Comparison of ENCODE assay signal across 9 cellular contexts in the genomic region with DNA sequence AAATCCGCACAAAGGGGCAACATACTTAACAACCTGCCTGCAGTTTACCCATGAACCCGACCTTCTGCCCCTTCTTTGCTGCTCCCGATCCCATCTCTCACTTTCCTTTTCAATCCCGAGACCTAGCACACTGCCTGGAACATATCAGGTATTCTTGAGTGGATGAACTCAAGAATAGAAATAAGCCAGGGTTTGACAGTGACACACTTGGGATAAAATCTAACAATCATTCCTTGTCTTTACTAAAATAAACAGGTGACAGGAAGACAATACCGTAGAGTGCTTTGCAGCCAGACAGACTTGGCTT. TPM values are rescaled to one million over a fixed set of nuclear protein-coding genes. Genes with fewer than 3 reads are reported as not detected.
DNase-seq lines count a peak whose midpoint lies in the region; ATAC-seq and TF ChIP-seq lines count a peak whose summit lies in the region.
"Had no signal": no experiment of that assay in that cellular context is flagged by ENCODE, and none has a peak within 500 bp of the region (broad histone marks: within the 10 kb centered on the region; RNA-seq: fewer than 3 reads in every experiment).

No MANE protein-coding gene starts in this region.

- DNase-seq in right atrium auricular region (ENCODE audit: low spot score) = no peak
- DNase-seq in cardiac septum (ENCODE audit: low spot score) = no peak
- no peak for DNase-seq in MCF 10A (ENCODE audit: unreplicated experiment)
- DNase-seq in mesothelial cell of epicardium (ENCODE audit: low spot score in 2 of 2, unreplicated experiment in 2 of 2) = no peak
- DNase-seq in left colon = no peak
- no peak for DNase-seq in amniotic stem cell (lab: John Stamatoyannopoulos, UW)
- DNase-seq in RKO (ENCODE audit: low spot score) = no peak

- H3K27ac ChIP-seq in right atrium auricular region = peak overlapping the region; percentile 89 to 96

- peak overlapping the region; percentile 84 to 97 for H3K4me3 ChIP-seq in right atrium auricular region

- no peak for ATAC-seq in left colon
- ATAC-seq in HG02970 (IDR thresholded peaks at IDR 0.05; ENCODE audit: low FRiP score, unreplicated experiment) = no peak

- H3K36me3 Mint-ChIP-seq in MCF 10A (ENCODE audit: insufficient read depth, unreplicated experiment) = peaks cover 25% of the 10 kb centered on the region
- H3K36me3 Mint-ChIP-seq in mesothelial cell of epicardium = peaks cover 6% of the 10 kb centered on the region

- peaks cover 22% of the 10 kb centered on the region for H3K36me3 ChIP-seq in right atrium auricular region

- POLR2A ChIA-PET in MCF 10A (lab: Yijun Ruan, JAX) = interaction anchor here (0.8 to 5.5 kb wide), 15 partner anchors 9 to 334 kb away, joined by 3 to 59 read pairs (median 9); a partner anchor contains a TSS

- peaks cover 0 to 22% of the 10 kb centered on the region in 2 donors for H3K4me1 ChIP-seq in right atrium auricular region

- no peaks in the 10 kb centered on the region for H3K9me3 Mint-ChIP-seq in MCF 10A (ENCODE audit: unreplicated experiment)
- no peaks in the 10 kb centered on the region for H3K9me3 Mint-ChIP-seq in mesothelial cell of epicardium

- H3K27ac Mint-ChIP-seq in MCF 10A (ENCODE audit: low read depth, unreplicated experiment) = peak overlapping the region; percentile 100
- peak overlapping the region; percentile 55 for H3K27ac Mint-ChIP-seq in mesothelial cell of epicardium

- H3K4me1 Mint-ChIP-seq in MCF 10A (ENCODE audit: insufficient read depth, unreplicated experiment) = peaks cover 32% of the 10 kb centered on the region
- H3K4me1 Mint-ChIP-seq in mesothelial cell of epicardium = peaks cover 28% of the 10 kb centered on the region

- intact Hi-C loops in cardiac septum (cut with DNase I) = loop anchor here (2.0 to 10.0 kb wide), 2 partner anchors 45 to 253 kb away; a partner anchor contains a TSS
- intact Hi-C loops in MCF 10A (cut with micrococcal nuclease) = no loop called here
- intact Hi-C loops in left colon (cut with DNase I, micrococcal nuclease) = no loop called here

- no peak for TF ChIP-seq CTCF in right atrium auricular region (IDR thresholded peaks at IDR 0.05)
- TF ChIP-seq CTCF in MCF 10A (IDR thresholded peaks at IDR 0.05; ENCODE audit: unreplicated experiment) = no peak
- no peak for TF ChIP-seq CTCF in mesothelial cell of epicardium (IDR thresholded peaks at IDR 0.05; ENCODE audit: unreplicated experiment)

- no peaks in the 10 kb centered on the region for H3K27me3 Mint-ChIP-seq in MCF 10A (ENCODE audit: insufficient read depth, unreplicated experiment)
- no peaks in the 10 kb centered on the region for H3K27me3 Mint-ChIP-seq in mesothelial cell of epicardium (ENCODE audit: low read depth)

- no peaks in the 10 kb centered on the region for H3K27me3 ChIP-seq in right atrium auricular region

- CTCF ChIA-PET in MCF 10A (lab: Yijun Ruan, JAX) = interaction anchor here (0.6 to 2.7 kb wide), 10 partner anchors 9 to 334 kb away, joined by 3 to 26 read pairs (median 4); a partner anchor contains a TSS

- H3K9me3 ChIP-seq in right atrium auricular region = no peaks in the 10 kb centered on the region

- H3K4me3 Mint-ChIP-seq in MCF 10A (ENCODE audit: unreplicated experiment) (peak overlapping the region; percentile 96), mesothelial cell of epicardium (peak overlapping the region; percentile 97)

- no TSS peak for BruUV-seq in MCF 10A (replicated peaks; lab: Mats Ljungman, UMichigan)

RNA-seq across cellular contexts. Expression of a gene that starts 1.0 kb away (rescaled TPM):
- total RNA-seq in right atrium auricular region (10 to 100 TPM; 22.7 to 33.8 TPM), cardiac septum (36.2 TPM), MCF 10A (2022) (62.3 and 64.4 TPM in 2 replicates), mesothelial cell of epicardium (38.8 to 45.0 TPM (median 43.2 TPM) in 3 replicates), left colon (10 to 100 TPM; 48.8 to 51.8 TPM)

RNA-seq across cellular contexts. Expression of a gene that starts 1.7 kb away (rescaled TPM):
- total RNA-seq in right atrium auricular region (1 to 10 TPM in 1 of 2 donors, not detected in 1; 3.3 TPM), cardiac septum (not detected), MCF 10A (2022) (7.5 and 18.6 TPM in 2 replicates), mesothelial cell of epicardium (12.2 to 15.3 TPM (median 12.5 TPM) in 3 replicates), left colon (1 to 10 TPM; 2.7 to 7.0 TPM)

RNA-seq across cellular contexts. Expression of a gene that starts 30.5 kb away (rescaled TPM):
- total RNA-seq in right atrium auricular region (10 to 100 TPM; 61.0 to 68.7 TPM), cardiac septum (48.7 TPM), MCF 10A (2022) (19.1 and 22.2 TPM in 2 replicates), mesothelial cell of epicardium (33.4 to 36.8 TPM (median 34.0 TPM) in 3 replicates), left colon (10 to 100 TPM; 20.1 to 23.4 TPM)

RNA-seq across cellular contexts. Expression of a gene that starts 45.7 kb away (rescaled TPM):
- total RNA-seq in right atrium auricular region (10 to 100 TPM; 31.9 to 40.9 TPM), cardiac septum (44.1 TPM), MCF 10A (2022) (51.9 and 66.7 TPM in 2 replicates), mesothelial cell of epicardium (17.9 to 21.9 TPM (median 19.1 TPM) in 3 replicates), left colon (10 to 100 TPM; 16.6 to 20.1 TPM)

RNA-seq across cellular contexts. Expression of a gene that starts 46.2 kb away (rescaled TPM):
- 10 to 100 TPM; 16.7 to 44.3 TPM for total RNA-seq in right atrium auricular region
- 9.3 TPM for total RNA-seq in cardiac septum
- not detected in 2 replicates for total RNA-seq in MCF 10A (2022)
- not detected in 3 replicates for total RNA-seq in mesothelial cell of epicardium
- total RNA-seq in left colon = 10 to 100 TPM; 18.6 to 27.7 TPM
- total RNA-seq: NCI-H460 had no signal
